20 cellular contexts compared by ENCODE assay signal in genomic region chr10:60719721-60720120, GRCh38. TPM values are rescaled to one million over a fixed set of nuclear protein-coding genes. Genes with fewer than 3 reads are reported as not detected.
DNase-seq lines count a peak whose midpoint lies in the region; ATAC-seq and TF ChIP-seq lines count a peak whose summit lies in the region.
"Had no signal": no experiment of that assay in that cellular context is flagged by ENCODE, and none has a peak within 500 bp of the region (broad histone marks: within the 10 kb centered on the region; RNA-seq: fewer than 3 reads in every experiment).

No MANE protein-coding gene starts in this region.

- CTCF ChIA-PET in GM10248 (lab: Yijun Ruan, JAX) = no interaction called here

- H3K4me3 Mint-ChIP-seq in T-helper 17 cell = peak overlapping the region; percentile 28
- H3K4me3 Mint-ChIP-seq: CD14-positive monocyte; CD4-positive, alpha-beta T cell; CD8-positive, alpha-beta memory T cell had no signal

- H3K4me3 ChIP-seq in osteoblast (ENCODE audit: insufficient read depth, low read length) = no peak overlapping the region
- no peak overlapping the region for H3K4me3 ChIP-seq in right lobe of liver
- H3K4me3 ChIP-seq: A549; BLaER1 treated with 17β-estradiol and CSF1 and Interleukin-3, amounts not matched to agents 10 nM and 100 nM had no signal

- no peaks in the 10 kb centered on the region for H4K20me1 ChIP-seq in osteoblast (ENCODE audit: insufficient read depth, low read length)
- H4K20me1 ChIP-seq: BLaER1 treated with 17β-estradiol and CSF1 and Interleukin-3, amounts not matched to agents 10 nM and 100 nM had no signal

- H3K9me3 ChIP-seq in T-helper 17 cell (ENCODE audit: control insufficient read depth, low read length, poor library complexity, severe bottlenecking) = no peaks in the 10 kb centered on the region
- H3K9me3 ChIP-seq in osteoblast (ENCODE audit: low read depth, low read length) = no peaks in the 10 kb centered on the region
- no peaks in the 10 kb centered on the region for H3K9me3 ChIP-seq in right lobe of liver
- H3K9me3 ChIP-seq: A549, BE2C had no signal

- no peaks in the 10 kb centered on the region for H3K79me2 ChIP-seq in osteoblast (ENCODE audit: insufficient read depth, low read length)

- ATAC-seq in T-helper 17 cell (no peak), right lobe of liver (no peak)
- ATAC-seq: A549 had no signal

- intact Hi-C loops in right lobe of liver (cut with DNase I) = no loop called here

- POLR2A ChIA-PET in GM10248 (lab: Yijun Ruan, JAX) = no interaction called here

- H3K27me3 Mint-ChIP-seq in T-helper 17 cell = no peaks in the 10 kb centered on the region
- H3K27me3 Mint-ChIP-seq: CD4-positive, alpha-beta T cell had no signal

- peak overlapping the region; percentile 14; the same call in 1 of the 2 replicates for H3K27ac ChIP-seq in 22Rv1
- H3K27ac ChIP-seq in osteoblast (ENCODE audit: low read depth, low read length) = no peak overlapping the region
- H3K27ac ChIP-seq in right lobe of liver = no peak overlapping the region
- H3K27ac ChIP-seq: A549; BLaER1 treated with 17β-estradiol and CSF1 and Interleukin-3, amounts not matched to agents 10 nM and 100 nM had no signal

- WGBS in right lobe of liver (ENCODE audit: insufficient coverage, low coverage, low lambda C conversion rate, missing lambda C conversion rate) = 47% methylated on average over 1 of the region's 1 CpG

- no peak for TF ChIP-seq POLR2A in right lobe of liver (IDR thresholded peaks at IDR 0.05)

- no peak overlapping the region for H3K4me2 ChIP-seq in osteoblast (ENCODE audit: insufficient read depth, low read length)
- H3K4me2 ChIP-seq: BLaER1 treated with 17β-estradiol and CSF1 and Interleukin-3, amounts not matched to agents 10 nM and 100 nM had no signal

- H3K27me3 ChIP-seq in osteoblast (ENCODE audit: insufficient read depth, low read length) (no peaks in the 10 kb centered on the region), right lobe of liver (no peaks in the 10 kb centered on the region)
- H3K27me3 ChIP-seq: BE2C; BLaER1 treated with 17β-estradiol and CSF1 and Interleukin-3, amounts not matched to agents 10 nM and 100 nM had no signal

- H3K4me1 Mint-ChIP-seq in T-helper 17 cell = peaks cover 20% of the 10 kb centered on the region

- no peak overlapping the region for H2AFZ ChIP-seq in osteoblast (ENCODE audit: low read length)

- H3K36me3 Mint-ChIP-seq in T-helper 17 cell (ENCODE audit: low read depth) = peaks cover 5% of the 10 kb centered on the region
- H3K36me3 Mint-ChIP-seq: CD14-positive monocyte had no signal

- no peak for TF ChIP-seq CTCF in 22Rv1 (IDR thresholded peaks at IDR 0.05)
- no peak for TF ChIP-seq CTCF in osteoblast (IDR thresholded peaks at IDR 0.05; ENCODE audit: extremely low read depth, low read depth, low read length)
- TF ChIP-seq CTCF in right lobe of liver (IDR thresholded peaks at IDR 0.05) = no peak
- TF ChIP-seq CTCF in GM10248 (IDR thresholded peaks at IDR 0.05; ENCODE audit: control extremely low read depth, extremely low read depth, low read depth, missing control alignments) = no peak

- no peak for DNase-seq in T-helper 17 cell
- peak; percentile 21 for DNase-seq in osteoblast (ENCODE audit: insufficient read length, low spot score, missing footprints)
- no peak for DNase-seq in right lobe of liver
- no peak for DNase-seq in stimulated activated naive CD4-positive, alpha-beta T cell treated with Interleukin-2 at 50 U/mL for 16 hours (lab: John Stamatoyannopoulos, UW)
- no peak for DNase-seq in GM10248 (ENCODE audit: extremely low spot score)
- DNase-seq: 8988T; ACHN; AML-193; BE2C; CD4-positive, alpha-beta T cell; CD8-positive, alpha-beta memory T cell; DMS 273 treated with DMSO at 0.1 percent for 48 hours; DMS79 treated with DMSO at 0.1 percent for 48 hours; GF-D8; GOT3; HCEC 1CT had no signal

- H3K4me1 ChIP-seq in osteoblast (ENCODE audit: insufficient read depth, low read length) = no peaks in the 10 kb centered on the region
- no peaks in the 10 kb centered on the region for H3K4me1 ChIP-seq in right lobe of liver
- H3K4me1 ChIP-seq: BE2C had no signal

- no peak overlapping the region for H3K27ac Mint-ChIP-seq in T-helper 17 cell
- H3K27ac Mint-ChIP-seq: CD14-positive monocyte; CD4-positive, alpha-beta T cell; CD8-positive, alpha-beta memory T cell had no signal

- H3K36me3 ChIP-seq in osteoblast (ENCODE audit: insufficient read depth, low read length) = no peaks in the 10 kb centered on the region
- H3K36me3 ChIP-seq in right lobe of liver = no peaks in the 10 kb centered on the region
- H3K36me3 ChIP-seq: BE2C; BLaER1 treated with 17β-estradiol and CSF1 and Interleukin-3, amounts not matched to agents 10 nM and 100 nM had no signal

RNA-seq across cellular contexts. Expression of gene CDK1, which starts 58.6 kb away (rescaled TPM):
- 1 to 10 TPM in 1 of 2 donors, under 1 TPM in 1; 0.67 to 1.4 TPM for total RNA-seq in T-helper 17 cell
- total RNA-seq in osteoblast = 5.8 and 6.5 TPM in 2 replicates
- 1 to 10 TPM in 5 of 6 experiments, not detected in 1; 1.2 to 3.6 (median 3.0) TPM for total RNA-seq in right lobe of liver
